Comparison of ENCODE assay signal across 23 cellular contexts in the genomic region with DNA sequence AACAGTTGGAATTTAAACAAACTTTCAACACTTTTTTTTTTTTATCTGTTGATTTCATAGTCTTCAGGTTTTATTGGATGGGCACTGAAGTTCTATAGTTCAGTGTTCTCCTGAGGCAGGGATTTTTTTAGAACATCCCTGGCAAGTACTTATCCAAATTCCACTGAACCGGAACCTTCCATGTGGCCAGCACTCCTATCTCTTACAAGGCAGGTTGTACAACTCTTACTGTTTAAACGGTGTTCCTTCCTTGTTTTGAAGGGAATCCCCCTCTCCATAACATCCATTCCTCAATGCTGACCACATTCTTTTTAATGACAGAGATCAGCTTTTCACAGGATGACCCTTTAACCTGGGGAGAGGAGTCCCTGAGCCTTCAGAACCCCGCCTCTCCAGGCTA.
"Had no signal": no experiment of that assay in that cellular context is flagged by ENCODE, and none has a peak within 500 bp of the region (broad histone marks: within the 10 kb centered on the region; RNA-seq: fewer than 3 reads in every experiment).

No MANE protein-coding gene starts in this region.

- H3K4me1 Mint-ChIP-seq: activated B cell treated with CpG ODN at 0.5 μM for 24 hours; activated CD4-positive, alpha-beta T cell treated with anti-CD3 and anti-CD28 coated beads, Interleukin-2, amount 10 ng/mL, durations not matched to agents 24 days and 14 days; activated naive CD8-positive, alpha-beta T cell treated with anti-CD3 and anti-CD28 coated beads, Interleukin-2, amount 50 U/mL, for 24 hours; brain; central memory CD8-positive, alpha-beta T cell had no signal

- H3K27ac ChIP-seq: ascending aorta had no signal

- H3K4me3 Mint-ChIP-seq: activated B cell treated with CpG ODN at 0.5 μM for 24 hours; activated CD4-positive, alpha-beta T cell treated with anti-CD3 and anti-CD28 coated beads, Interleukin-2, amount 10 ng/mL, durations not matched to agents 24 days and 14 days; activated naive CD8-positive, alpha-beta T cell treated with anti-CD3 and anti-CD28 coated beads, Interleukin-2, amount 50 U/mL, for 24 hours; activated T-cell treated with anti-CD3 and anti-CD28 coated beads, Interleukin-2, amount 50 U/mL, for 4 hours; brain; central memory CD8-positive, alpha-beta T cell; T-helper 1 cell treated with Interleukin-12 subunit alpha and Interleukin-12 subunit beta and Interleukin-4 antibody, amounts not matched to agents 30 μg/mL and 1 μg/mL, for 36 hours had no signal

- H3K27ac Mint-ChIP-seq: activated B cell treated with CpG ODN at 0.5 μM for 24 hours; activated CD4-positive, alpha-beta T cell treated with anti-CD3 and anti-CD28 coated beads, Interleukin-2, amount 10 ng/mL, durations not matched to agents 24 days and 14 days; activated naive CD4-positive, alpha-beta T cell treated with anti-CD3 and anti-CD28 coated beads, Interleukin-2, amount 50 U/mL, for 72 hours; activated naive CD8-positive, alpha-beta T cell treated with anti-CD3 and anti-CD28 coated beads, Interleukin-2, amount 50 U/mL, for 24 hours; brain; T-helper 1 cell treated with Interleukin-12 subunit alpha and Interleukin-12 subunit beta and Interleukin-4 antibody, amounts not matched to agents 30 μg/mL and 1 μg/mL, for 36 hours had no signal

- H3K27me3 Mint-ChIP-seq: activated CD4-positive, alpha-beta T cell treated with anti-CD3 and anti-CD28 coated beads, Interleukin-2, amount 10 ng/mL, durations not matched to agents 24 days and 14 days had no signal

- H3K27me3 ChIP-seq: ascending aorta had no signal

- H3K9me3 Mint-ChIP-seq: central memory CD8-positive, alpha-beta T cell; T-helper 1 cell treated with Interleukin-12 subunit alpha and Interleukin-12 subunit beta and Interleukin-4 antibody, amounts not matched to agents 30 μg/mL and 1 μg/mL, for 36 hours had no signal

- H3K4me1 ChIP-seq: ascending aorta had no signal

- DNase-seq: activated B cell treated with CpG ODN at 0.5 μM for 24 hours; activated CD4-positive, alpha-beta T cell treated with anti-CD3 and anti-CD28 coated beads for 1 hour; activated CD4-positive, alpha-beta T cell treated with anti-CD3 and anti-CD28 coated beads, Interleukin-2, amount 10 ng/mL, durations not matched to agents 24 days and 14 days; activated CD4-positive, alpha-beta T cell treated with anti-CD3 and anti-CD28 coated beads, Interleukin-2, amount 50 U/mL, for 48 hours; activated effector memory CD4-positive, alpha-beta T cell treated with anti-CD3 and anti-CD28 coated beads, Interleukin-2, amount 50 U/mL, for 16 hours; activated naive CD4-positive, alpha-beta T cell treated with Interleukin-2 at 50 U/mL for 16 hours; activated naive CD8-positive, alpha-beta T cell treated with anti-CD3 and anti-CD28 coated beads, Interleukin-2, amount 50 U/mL, for 24 hours; activated T-cell treated with anti-CD3 and anti-CD28 coated beads, Interleukin-2, amount 50 U/mL, for 4 hours; amniotic stem cell; NCI-H1105 treated with DMSO at 0.1 percent for 48 hours; NCI-H1436 treated with DMSO at 0.1 percent for 48 hours; NCI-H187; NCI-H2081; NCI-H2171 treated with DMSO at 0.1 percent for 48 hours; NCI-H226; NCI-H524; PC-3; SHP77 treated with DMSO at 0.1 percent for 48 hours had no signal

- H3K36me3 Mint-ChIP-seq: activated naive CD4-positive, alpha-beta T cell treated with anti-CD3 and anti-CD28 coated beads, Interleukin-2, amount 50 U/mL, for 72 hours; brain had no signal

- H3K36me3 ChIP-seq: ascending aorta had no signal

- H3K4me3 ChIP-seq: ascending aorta had no signal
